In genomic region chr6:46921731-46922130, GRCh38 we compare ENCODE assay signal across 16 cellular contexts. TPM values are rescaled to one million over a fixed set of nuclear protein-coding genes. Genes with fewer than 3 reads are reported as not detected.
DNase-seq lines count a peak whose midpoint lies in the region; ATAC-seq, FAIRE-seq and TF ChIP-seq lines count a peak whose summit lies in the region.
"Had no signal": no experiment of that assay in that cellular context is flagged by ENCODE, and none has a peak within 500 bp of the region (broad histone marks: within the 10 kb centered on the region; RNA-seq: fewer than 3 reads in every experiment).

TSS of gene ADGRF5 (minus strand) at chr6:46921938. CDS start at chr6:46906762, 15,176 bp downstream.

- no peak within 1 kb of the TSS for H3K4me3 Mint-ChIP-seq in neural progenitor cell
- H3K4me3 Mint-ChIP-seq: activated CD8-positive, alpha-beta T cell treated with anti-CD3 and anti-CD28 coated beads, Interleukin-2, amount 10 ng/mL, durations not matched to agents 7 days and 5 days; activated T-helper 17 cell treated with anti-CD3 and anti-CD28 coated beads, Interleukin-2, amount 50 U/mL, for 72 hours; B cell; dendritic cell treated with granulocyte-macrophage colony-stimulating factor and Interleukin-4, amounts not matched to agents 40 ng/mL and 50 ng/mL, for 4 days had no signal

- no peaks in the 10 kb centered on the region for H4K20me1 ChIP-seq in neural progenitor cell (ENCODE audit: low read depth)

- peak within 1 kb of the TSS; percentile 27 for H2AFZ ChIP-seq in neural progenitor cell (replicated peaks)

- DNase-seq in bronchial epithelial cell (ENCODE audit: low read depth) (peak; percentile 17), Right ventricle myocardium superior (no peak), neural progenitor cell (ENCODE audit: low spot score) (no peak), thyroid gland (peak; percentile 46 to 50), NCI-H2227 (lab: John Stamatoyannopoulos, UW; ENCODE audit: unreplicated experiment) (no peak), middle frontal gyrus (ENCODE audit: extremely low spot score, low spot score) (no peak), cortex of kidney (lab: John Stamatoyannopoulos, UW) (no peak), NCI-H1417 treated with DMSO at 0.1 percent for 48 hours (lab: John Stamatoyannopoulos, UW) (no peak)
- DNase-seq: activated CD8-positive, alpha-beta T cell treated with anti-CD3 and anti-CD28 coated beads, Interleukin-2, amount 10 ng/mL, durations not matched to agents 7 days and 5 days; NCI-H1436 treated with DMSO at 0.1 percent for 48 hours had no signal

- no peaks in the 10 kb centered on the region for H3F3A ChIP-seq in neural progenitor cell (ENCODE audit: low read depth)

- no peaks in the 10 kb centered on the region for H3K9me3 ChIP-seq in neural progenitor cell (ENCODE audit: low read depth)
- no peaks in the 10 kb centered on the region for H3K9me3 ChIP-seq in thyroid gland

- H3K27ac ChIP-seq in neural progenitor cell (no peak within 1 kb of the TSS), thyroid gland (peak within 1 kb of the TSS; percentile 16 to 77 (median 53))
- H3K27ac ChIP-seq: KMS-11, SK-N-MC had no signal

- H3K4me3 ChIP-seq in bronchial epithelial cell (ENCODE audit: low read depth, low read length) (no peak within 1 kb of the TSS), neural progenitor cell (no peak within 1 kb of the TSS), thyroid gland (replicated peaks in 1 of 3) (peak within 1 kb of the TSS in 2 of 3 donors; percentile 10 to 41)
- H3K4me3 ChIP-seq: SK-N-MC had no signal

- H3K27me3 ChIP-seq in bronchial epithelial cell (ENCODE audit: control insufficient read depth, insufficient read depth, low read length) (no peaks in the 10 kb centered on the region), neural progenitor cell (no peaks in the 10 kb centered on the region), thyroid gland (no peaks in the 10 kb centered on the region)

- H3K4me1 Mint-ChIP-seq in neural progenitor cell: no peaks in the 10 kb centered on the region
- H3K4me1 Mint-ChIP-seq: activated T-helper 17 cell treated with anti-CD3 and anti-CD28 coated beads, Interleukin-2, amount 50 U/mL, for 72 hours; B cell had no signal

- TF ChIP-seq CTCF in bronchial epithelial cell (IDR thresholded peaks at IDR 0.05; ENCODE audit: insufficient read depth, low read length, severe bottlenecking): no peak
- no peak for TF ChIP-seq CTCF in neural progenitor cell (IDR thresholded peaks at IDR 0.05)
- TF ChIP-seq CTCF in thyroid gland (IDR thresholded peaks at IDR 0.05): no peak

- H3K9ac ChIP-seq in neural progenitor cell: no peak within 1 kb of the TSS
- H3K9ac ChIP-seq: KMS-11 had no signal

- no peaks in the 10 kb centered on the region for H3K4me1 ChIP-seq in neural progenitor cell
- peaks cover 15 to 21% of the 10 kb centered on the region in 2 donors for H3K4me1 ChIP-seq in thyroid gland

- TF ChIP-seq POLR2A in thyroid gland (IDR thresholded peaks at IDR 0.05): peak in 1 of 2 donors; percentile 42

- H3K9me3 Mint-ChIP-seq in neural progenitor cell: no peaks in the 10 kb centered on the region
- H3K9me3 Mint-ChIP-seq: dendritic cell treated with granulocyte-macrophage colony-stimulating factor and Interleukin-4, amounts not matched to agents 40 ng/mL and 50 ng/mL, for 4 days had no signal

- no peak for FAIRE-seq in bronchial epithelial cell (lab: Jason Lieb, UNC)
- FAIRE-seq: urothelium cell line had no signal

- no peak within 1 kb of the TSS for H3K4me2 ChIP-seq in neural progenitor cell
- H3K4me2 ChIP-seq: KMS-11 had no signal

- H3K36me3 Mint-ChIP-seq in neural progenitor cell: no peaks in the 10 kb centered on the region

- peak; percentile 47 for ATAC-seq in Right ventricle myocardium superior (ENCODE audit: poor library complexity)
- ATAC-seq: activated CD8-positive, alpha-beta T cell treated with anti-CD3 and anti-CD28 coated beads, Interleukin-2, amount 10 ng/mL, durations not matched to agents 7 days and 5 days; activated T-helper 17 cell treated with anti-CD3 and anti-CD28 coated beads, Interleukin-2, amount 50 U/mL, for 72 hours had no signal

- intact Hi-C loops in Right ventricle myocardium superior (cut with DNase I): no loop called here
- intact Hi-C loops in thyroid gland (cut with DNase I): no loop called here

- H3K36me3 ChIP-seq in bronchial epithelial cell (ENCODE audit: control insufficient read depth, insufficient read depth, low read length) (no peaks in the 10 kb centered on the region), neural progenitor cell (no peaks in the 10 kb centered on the region), thyroid gland (no peaks in the 10 kb centered on the region)

- no peaks in the 10 kb centered on the region for H3K79me2 ChIP-seq in neural progenitor cell (ENCODE audit: low read depth)

- 24 to 30% methylated on average over 12 to 13 of the region's 13 CpGs for WGBS in thyroid gland, 2 donors

- no peak within 1 kb of the TSS for H3K27ac Mint-ChIP-seq in neural progenitor cell
- H3K27ac Mint-ChIP-seq: activated CD8-positive, alpha-beta T cell treated with anti-CD3 and anti-CD28 coated beads, Interleukin-2, amount 10 ng/mL, durations not matched to agents 7 days and 5 days; activated T-helper 17 cell treated with anti-CD3 and anti-CD28 coated beads, Interleukin-2, amount 50 U/mL, for 72 hours; B cell; dendritic cell treated with granulocyte-macrophage colony-stimulating factor and Interleukin-4, amounts not matched to agents 40 ng/mL and 50 ng/mL, for 4 days had no signal

- no peaks in the 10 kb centered on the region for H3K27me3 Mint-ChIP-seq in neural progenitor cell (ENCODE audit: insufficient read depth, low read depth)
- H3K27me3 Mint-ChIP-seq: dendritic cell treated with granulocyte-macrophage colony-stimulating factor and Interleukin-4, amounts not matched to agents 40 ng/mL and 50 ng/mL, for 4 days had no signal

RNA-seq across cellular contexts. Expression of gene ADGRF5, which starts in this region (rescaled TPM):
- not detected in 2 replicates for total RNA-seq in bronchial epithelial cell
- total RNA-seq in Right ventricle myocardium superior: 41.1 TPM
- not detected in 2 replicates for total RNA-seq in neural progenitor cell (ENCODE audit: low replicate concordance)
- 10 to 100 TPM; 33.2 to 85.3 (median 51.2) TPM for total RNA-seq in thyroid gland
- total RNA-seq: activated CD8-positive, alpha-beta T cell treated with anti-CD3 and anti-CD28 coated beads, Interleukin-2, amount 10 ng/mL, durations not matched to agents 7 days and 5 days; activated T-helper 17 cell treated with anti-CD3 and anti-CD28 coated beads, Interleukin-2, amount 50 U/mL, for 72 hours; B cell had no signal

Comparison
In these comparisons a context has a peak if more than half of its experiments do, and no peak if none do; other contexts are left out.
1. RNA of gene ADGRF5 (total RNA-seq): 33.2 to 85.3 TPM in thyroid gland and 41.1 TPM in Right ventricle myocardium superior (single experiment); not detected in bronchial epithelial cell and not detected in neural progenitor cell; every median in the first group is over 10 times any median in the second.
2. Peak in DNase-seq in bronchial epithelial cell; RNA of the gene not detected or under 1 TPM.
3. DNase-seq: peak in thyroid gland (2 of 2); none in Right ventricle myocardium superior (single experiment), neural progenitor cell (single experiment), NCI-H2227 (single experiment), middle frontal gyrus (single experiment), cortex of kidney (single experiment) and NCI-H1417 treated with DMSO at 0.1 percent for 48 hours (single experiment).
4. H3K4me3 ChIP-seq: peak in thyroid gland (2 of 3); none in bronchial epithelial cell (single experiment) and neural progenitor cell (single experiment).